In genomic region chr1:98874828-98875227, GRCh38 we compare ENCODE assay signal across 21 cellular contexts.
"Had no signal": no experiment of that assay in that cellular context is flagged by ENCODE, and none has a peak within 500 bp of the region (broad histone marks: within the 10 kb centered on the region; RNA-seq: fewer than 3 reads in every experiment).

No MANE protein-coding gene starts in this region.

- H3K4me3 ChIP-seq: MG63, SJSA1, SK-N-MC had no signal

- H3K9me3 ChIP-seq: MG63, SJSA1 had no signal

- H3K27me3 ChIP-seq: MG63, SJSA1 had no signal

- DNase-seq: KBM-7, MG63, NCI-H1092, NCI-H1105 treated with DMSO at 0.1 percent for 48 hours, NCI-H1417 treated with DMSO at 0.1 percent for 48 hours, NCI-H146, NCI-H1694 treated with DMSO at 0.1 percent for 48 hours, NCI-H1930, NCI-H2081, NCI-H2107, NCI-H226, NCI-H446, NCI-H510A, NCI-H524 treated with DMSO at 0.1 percent for 48 hours, NCI-H69, NCI-H774, Right ventricle myocardium superior, RPMI8226, SIG-M5 had no signal

- H3K4me1 ChIP-seq: SJSA1 had no signal

- H3K27ac ChIP-seq: SJSA1, SK-N-MC had no signal

- H3K36me3 ChIP-seq: MG63, SJSA1 had no signal
